ENCODE assay signal across 32 cellular contexts in the genomic region with DNA sequence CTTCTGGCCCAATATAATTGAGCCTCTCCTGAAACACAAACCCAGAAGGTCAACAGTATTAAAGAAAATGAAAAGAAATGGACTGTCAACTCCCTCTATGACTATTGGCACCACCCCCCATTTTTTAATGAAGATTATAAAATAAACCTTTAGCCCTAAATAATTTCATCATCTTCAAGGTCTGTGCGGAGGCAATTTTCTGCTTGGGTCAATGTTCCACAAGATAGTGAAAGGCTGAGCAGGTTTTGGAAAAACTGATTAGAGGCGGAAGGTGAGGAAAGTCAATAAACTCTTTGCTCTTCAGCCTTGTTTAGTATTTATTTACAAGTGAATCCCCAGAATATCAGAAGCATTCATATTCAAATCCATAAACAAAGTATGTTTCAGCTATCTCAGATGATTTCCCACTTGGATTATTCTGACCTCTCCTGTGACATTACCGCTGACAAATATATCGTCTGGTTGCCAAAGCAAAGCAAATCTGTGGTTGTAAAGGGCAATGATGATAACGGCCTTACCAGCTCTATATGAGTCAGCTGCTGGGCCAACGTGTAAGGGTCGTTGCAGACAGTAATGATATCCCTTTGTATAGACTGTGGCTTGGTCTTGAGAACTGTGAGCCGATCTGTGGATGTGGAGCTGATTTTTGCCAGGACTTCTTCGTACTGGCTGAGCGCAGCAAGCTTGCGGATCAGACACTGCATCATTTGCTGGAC. TPM values are rescaled to one million over a fixed set of nuclear protein-coding genes. Genes with fewer than 3 reads are reported as not detected.
DNase-seq lines count a peak whose midpoint lies in the region; ATAC-seq and FAIRE-seq lines count a peak whose summit lies in the region.
"Had no signal": no experiment of that assay in that cellular context is flagged by ENCODE, and none has a peak within 500 bp of the region (broad histone marks: within the 10 kb centered on the region; RNA-seq: fewer than 3 reads in every experiment).

No MANE protein-coding gene starts in this region.

- no peaks in the 10 kb centered on the region for H3K27me3 Mint-ChIP-seq in activated naive CD8-positive, alpha-beta T cell treated with anti-CD3 and anti-CD28 coated beads, Interleukin-2, amount 50 U/mL, for 24 hours
- H3K27me3 Mint-ChIP-seq in activated naive CD8-positive, alpha-beta T cell treated with anti-CD3 and anti-CD28 coated beads for 36 hours: no peaks in the 10 kb centered on the region
- H3K27me3 Mint-ChIP-seq: activated B cell treated with CpG ODN at 0.5 μM for 24 hours; activated CD4-positive, alpha-beta T cell treated with anti-CD3 and anti-CD28 coated beads, Interleukin-2, amount 10 ng/mL, durations not matched to agents 7 days and 5 days; activated naive CD4-positive, alpha-beta T cell treated with anti-CD3 and anti-CD28 coated beads, Interleukin-2, amount 50 U/mL, for 24 hours; CD4-positive, alpha-beta T cell; naive thymus-derived CD4-positive, alpha-beta T cell had no signal

- no peaks in the 10 kb centered on the region for H3K4me1 Mint-ChIP-seq in activated naive CD8-positive, alpha-beta T cell treated with anti-CD3 and anti-CD28 coated beads, Interleukin-2, amount 50 U/mL, for 24 hours
- H3K4me1 Mint-ChIP-seq in activated naive CD8-positive, alpha-beta T cell treated with anti-CD3 and anti-CD28 coated beads for 36 hours: no peaks in the 10 kb centered on the region
- H3K4me1 Mint-ChIP-seq: activated CD4-positive, alpha-beta T cell treated with anti-CD3 and anti-CD28 coated beads, Interleukin-2, amount 10 ng/mL, durations not matched to agents 7 days and 5 days; naive thymus-derived CD4-positive, alpha-beta T cell had no signal

- no peak overlapping the region for H3K4me3 ChIP-seq in small intestine (ENCODE audit: low read depth in 1 of 2, low read length in 2 of 2)
- H3K4me3 ChIP-seq: A549, left ventricle myocardium inferior, prostate gland, SJCRH30, suprapubic skin had no signal

- peaks cover 41% of the 10 kb centered on the region for H3K36me3 Mint-ChIP-seq in activated naive CD8-positive, alpha-beta T cell treated with anti-CD3 and anti-CD28 coated beads, Interleukin-2, amount 50 U/mL, for 24 hours (ENCODE audit: low read depth)
- peaks cover 17% of the 10 kb centered on the region for H3K36me3 Mint-ChIP-seq in activated naive CD8-positive, alpha-beta T cell treated with anti-CD3 and anti-CD28 coated beads for 36 hours

- no peaks in the 10 kb centered on the region for H3K9me3 Mint-ChIP-seq in activated naive CD8-positive, alpha-beta T cell treated with anti-CD3 and anti-CD28 coated beads, Interleukin-2, amount 50 U/mL, for 24 hours
- no peaks in the 10 kb centered on the region for H3K9me3 Mint-ChIP-seq in activated naive CD8-positive, alpha-beta T cell treated with anti-CD3 and anti-CD28 coated beads for 36 hours
- H3K9me3 Mint-ChIP-seq: activated B cell treated with CpG ODN at 0.5 μM for 24 hours; activated CD4-positive, alpha-beta T cell treated with anti-CD3 and anti-CD28 coated beads, Interleukin-2, amount 10 ng/mL, durations not matched to agents 7 days and 5 days; activated naive CD4-positive, alpha-beta T cell treated with anti-CD3 and anti-CD28 coated beads, Interleukin-2, amount 50 U/mL, for 24 hours; CD4-positive, alpha-beta T cell; naive thymus-derived CD4-positive, alpha-beta T cell had no signal

- H3K36me3 ChIP-seq in small intestine (ENCODE audit: control insufficient read depth in 2 of 2, insufficient read depth in 2 of 2, low read length in 2 of 2): peaks cover 2 to 18% of the 10 kb centered on the region in 2 donors
- H3K36me3 ChIP-seq: prostate gland, SJCRH30 had no signal

- peak overlapping the region; percentile 41 to 64 for H3K27ac ChIP-seq in small intestine (ENCODE audit: low read depth in 1 of 2, low read length in 1 of 2)
- H3K27ac ChIP-seq: A549, left ventricle myocardium inferior, prostate gland, SJCRH30, suprapubic skin had no signal

- H3K4me3 Mint-ChIP-seq in activated naive CD8-positive, alpha-beta T cell treated with anti-CD3 and anti-CD28 coated beads, Interleukin-2, amount 50 U/mL, for 24 hours: no peak overlapping the region
- H3K4me3 Mint-ChIP-seq in activated naive CD8-positive, alpha-beta T cell treated with anti-CD3 and anti-CD28 coated beads for 36 hours: no peak overlapping the region
- H3K4me3 Mint-ChIP-seq: activated B cell treated with CpG ODN at 0.5 μM for 24 hours; activated CD4-positive, alpha-beta T cell treated with anti-CD3 and anti-CD28 coated beads, Interleukin-2, amount 10 ng/mL, durations not matched to agents 7 days and 5 days; activated naive CD4-positive, alpha-beta T cell treated with anti-CD3 and anti-CD28 coated beads, Interleukin-2, amount 50 U/mL, for 24 hours; CD4-positive, alpha-beta T cell; naive thymus-derived CD4-positive, alpha-beta T cell had no signal

- ATAC-seq in activated naive CD8-positive, alpha-beta T cell treated with anti-CD3 and anti-CD28 coated beads, Interleukin-2, amount 50 U/mL, for 24 hours: peak; percentile 68
- ATAC-seq in HG02642 (IDR thresholded peaks at IDR 0.05; ENCODE audit: poor library complexity, unreplicated experiment): no peak
- ATAC-seq: A549; naive thymus-derived CD4-positive, alpha-beta T cell had no signal

- 27 to 64% (median 45%) methylated on average over 11 of the region's 11 CpGs for WGBS in small intestine, 3 donors

- no peak for DNase-seq in activated naive CD8-positive, alpha-beta T cell treated with anti-CD3 and anti-CD28 coated beads, Interleukin-2, amount 50 U/mL, for 24 hours
- no peak for DNase-seq in activated naive CD8-positive, alpha-beta T cell treated with anti-CD3 and anti-CD28 coated beads for 36 hours
- peak; percentile 58 for DNase-seq in RCC 7860 (ENCODE audit: low spot score)
- DNase-seq in glomerular visceral epithelial cell (ENCODE audit: extremely low spot score): peak; percentile 12
- peak; percentile 91 for DNase-seq in small intestine
- DNase-seq in DMS53 (lab: John Stamatoyannopoulos, UW): no peak
- no peak for DNase-seq in putamen (ENCODE audit: low spot score)
- DNase-seq: activated B cell treated with CpG ODN at 0.5 μM for 24 hours; activated CD4-positive, alpha-beta T cell treated with anti-CD3 and anti-CD28 coated beads, Interleukin-2, amount 10 ng/mL, durations not matched to agents 7 days and 5 days; CD4-positive, alpha-beta T cell; effector CD4-positive, alpha-beta T cell; left ventricle myocardium inferior; MV-4-11; naive thymus-derived CD4-positive, alpha-beta T cell; NCI-H1436; NCI-H2081; NCI-H345; NCI-H69; occipital lobe; SJCRH30; stimulated activated CD4-positive, alpha-beta T cell treated with anti-CD3 and anti-CD28 coated beads, Interleukin-15, amount 100 ng/mL, for 24 hours; stimulated activated CD4-positive, alpha-beta T cell treated with anti-CD3 and anti-CD28 coated beads, Interleukin-4, amount 100 ng/mL, for 4 hours; SW 1271; T1000 had no signal

- no peaks in the 10 kb centered on the region for H3K27me3 ChIP-seq in small intestine (ENCODE audit: control insufficient read depth in 2 of 2, insufficient read depth in 2 of 2, low read length in 2 of 2)
- H3K27me3 ChIP-seq: SJCRH30, suprapubic skin had no signal

- peak; percentile 22 for FAIRE-seq in RCC 7860 (lab: Jason Lieb, UNC)
- no peak for FAIRE-seq in small intestine (lab: Jason Lieb, UNC)
- FAIRE-seq: A549, colon, GM19239, islet of Langerhans had no signal

- no peaks in the 10 kb centered on the region for H3K9me3 ChIP-seq in small intestine (ENCODE audit: control insufficient read depth, low read depth)
- H3K9me3 ChIP-seq: A549, left ventricle myocardium inferior, prostate gland, SJCRH30, suprapubic skin had no signal

- peaks cover 7 to 8% of the 10 kb centered on the region in 2 donors for H3K4me1 ChIP-seq in small intestine (ENCODE audit: control insufficient read depth in 2 of 2, insufficient read depth in 1 of 2, low read depth in 1 of 2, low read length in 1 of 2)
- H3K4me1 ChIP-seq: A549, prostate gland, SJCRH30 had no signal

- H3K27ac Mint-ChIP-seq in activated naive CD8-positive, alpha-beta T cell treated with anti-CD3 and anti-CD28 coated beads, Interleukin-2, amount 50 U/mL, for 24 hours: no peak overlapping the region
- no peak overlapping the region for H3K27ac Mint-ChIP-seq in activated naive CD8-positive, alpha-beta T cell treated with anti-CD3 and anti-CD28 coated beads for 36 hours
- H3K27ac Mint-ChIP-seq: activated B cell treated with CpG ODN at 0.5 μM for 24 hours; activated CD4-positive, alpha-beta T cell treated with anti-CD3 and anti-CD28 coated beads, Interleukin-2, amount 10 ng/mL, durations not matched to agents 7 days and 5 days; activated naive CD4-positive, alpha-beta T cell treated with anti-CD3 and anti-CD28 coated beads, Interleukin-2, amount 50 U/mL, for 24 hours; CD4-positive, alpha-beta T cell; naive thymus-derived CD4-positive, alpha-beta T cell had no signal

RNA-seq across cellular contexts. Expression of a gene that starts 24.0 kb away (rescaled TPM):
- 1 to 10 TPM; 6.7 to 6.9 TPM for total RNA-seq in activated naive CD8-positive, alpha-beta T cell treated with anti-CD3 and anti-CD28 coated beads for 36 hours
- polyA plus RNA-seq in small intestine: 10 to 100 TPM in 2 of 3 donors, 1 to 10 TPM in 1; 7.6 to 18.6 (median 14.1) TPM

Comparison
In these comparisons a context has a peak if more than half of its experiments do, and no peak if none do; other contexts are left out.
1. DNase-seq: peak in RCC 7860 (single experiment), glomerular visceral epithelial cell (single experiment) and small intestine (single experiment); none in activated naive CD8-positive, alpha-beta T cell treated with anti-CD3 and anti-CD28 coated beads, Interleukin-2, amount 50 U/mL, for 24 hours (single experiment), activated naive CD8-positive, alpha-beta T cell treated with anti-CD3 and anti-CD28 coated beads for 36 hours (single experiment), DMS53 (single experiment) and putamen (single experiment).